In the genomic region with DNA sequence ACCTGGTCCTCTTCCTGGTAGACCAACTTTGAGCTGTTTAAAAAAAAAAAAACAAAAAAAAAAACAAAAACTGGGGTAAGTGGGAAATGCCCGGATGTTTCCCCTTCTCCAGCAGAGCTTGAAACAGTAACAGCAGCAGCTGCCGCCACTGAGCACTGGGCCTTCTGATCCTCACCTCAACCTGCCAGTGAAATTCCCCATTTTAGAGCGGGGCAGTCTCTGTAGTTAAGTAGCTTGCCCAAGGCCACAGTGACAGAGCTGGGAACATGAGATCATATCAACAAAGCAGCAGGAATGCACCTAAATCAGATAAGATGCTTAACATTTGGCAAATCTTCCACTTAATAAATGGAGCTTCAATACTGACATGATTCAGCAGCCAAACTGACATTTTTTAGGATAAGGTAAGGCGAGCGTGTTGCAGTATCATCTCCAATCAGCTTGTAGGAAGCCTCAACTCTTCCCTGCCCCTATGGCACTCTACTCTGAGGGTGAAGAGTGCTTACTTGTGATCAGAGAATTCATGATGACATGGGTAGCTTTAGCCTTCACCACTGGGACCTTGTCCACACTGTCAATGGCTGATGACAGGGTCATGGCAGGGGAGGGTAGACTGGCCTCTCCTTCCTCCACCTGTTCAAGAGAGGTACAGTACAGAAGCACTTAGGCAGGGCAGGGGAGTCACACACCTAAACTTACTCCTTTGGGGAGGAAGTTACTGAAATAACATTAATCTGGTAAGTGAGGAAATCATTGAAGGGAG, we compare ENCODE assay signal across 18 cellular contexts. TPM values are rescaled to one million over a fixed set of nuclear protein-coding genes. Genes with fewer than 3 reads are reported as not detected.
DNase-seq lines count a peak whose midpoint lies in the region; ATAC-seq lines count a peak whose summit lies in the region.
"Had no signal": no experiment of that assay in that cellular context is flagged by ENCODE, and none has a peak within 500 bp of the region (broad histone marks: within the 10 kb centered on the region; RNA-seq: fewer than 3 reads in every experiment).

No MANE protein-coding gene starts in this region.

- intact Hi-C loops in activated CD4-positive, alpha-beta T cell treated with anti-CD3 and anti-CD28 coated beads for 36 hours (cut with DNase I, micrococcal nuclease) = no loop called here

- H3K27me3 Mint-ChIP-seq in activated CD4-positive, alpha-beta T cell treated with anti-CD3 and anti-CD28 coated beads for 36 hours = no peaks in the 10 kb centered on the region
- no peaks in the 10 kb centered on the region for H3K27me3 Mint-ChIP-seq in activated naive CD8-positive, alpha-beta T cell treated with anti-CD3 and anti-CD28 coated beads for 36 hours
- no peaks in the 10 kb centered on the region for H3K27me3 Mint-ChIP-seq in naive thymus-derived CD8-positive, alpha-beta T cell
- H3K27me3 Mint-ChIP-seq: activated naive CD8-positive, alpha-beta T cell treated with anti-CD3 and anti-CD28 coated beads, Interleukin-2, amount 10 ng/mL, durations not matched to agents 7 days and 5 days had no signal

- ATAC-seq in activated CD4-positive, alpha-beta T cell treated with anti-CD3 and anti-CD28 coated beads for 36 hours = no peak
- ATAC-seq in HG02759 (IDR thresholded peaks at IDR 0.05; ENCODE audit: unreplicated experiment) (peak; percentile 72), HG03045 (IDR thresholded peaks at IDR 0.05; ENCODE audit: unreplicated experiment) (no peak)
- no peak for ATAC-seq in naive thymus-derived CD8-positive, alpha-beta T cell
- ATAC-seq: mucosa of descending colon, upper lobe of right lung had no signal

- DNase-seq in activated CD4-positive, alpha-beta T cell treated with anti-CD3 and anti-CD28 coated beads for 36 hours = no peak
- DNase-seq in activated CD4-positive, alpha-beta T cell treated with anti-CD3 and anti-CD28 coated beads for 1 hour = no peak
- no peak for DNase-seq in activated naive CD8-positive, alpha-beta T cell treated with anti-CD3 and anti-CD28 coated beads for 36 hours
- DNase-seq in naive thymus-derived CD8-positive, alpha-beta T cell = no peak
- DNase-seq in kidney tubule cell (ENCODE audit: low spot score) (no peak), SW480 (ENCODE audit: low spot score) (no peak)
- DNase-seq: activated naive CD8-positive, alpha-beta T cell treated with anti-CD3 and anti-CD28 coated beads, Interleukin-2, amount 10 ng/mL, durations not matched to agents 7 days and 5 days; effector CD4-positive, alpha-beta T cell; EL; kidney glomerular epithelial cell; mucosa of descending colon; NCI-H1694 treated with DMSO at 0.1 percent for 48 hours; SJCRH30; stimulated activated naive CD4-positive, alpha-beta T cell; upper lobe of right lung had no signal

- CTCF ChIA-PET in activated CD4-positive, alpha-beta T cell treated with anti-CD3 and anti-CD28 coated beads for 36 hours (lab: Charles Lee) = no interaction called here

- H3K9me3 Mint-ChIP-seq in activated CD4-positive, alpha-beta T cell treated with anti-CD3 and anti-CD28 coated beads for 36 hours (ENCODE audit: low read depth) = no peaks in the 10 kb centered on the region
- H3K9me3 Mint-ChIP-seq in activated naive CD8-positive, alpha-beta T cell treated with anti-CD3 and anti-CD28 coated beads for 36 hours = no peaks in the 10 kb centered on the region
- H3K9me3 Mint-ChIP-seq in naive thymus-derived CD8-positive, alpha-beta T cell = no peaks in the 10 kb centered on the region
- H3K9me3 Mint-ChIP-seq: activated naive CD8-positive, alpha-beta T cell treated with anti-CD3 and anti-CD28 coated beads, Interleukin-2, amount 10 ng/mL, durations not matched to agents 7 days and 5 days had no signal

- H3K4me3 Mint-ChIP-seq in activated CD4-positive, alpha-beta T cell treated with anti-CD3 and anti-CD28 coated beads for 36 hours = no peak overlapping the region
- H3K4me3 Mint-ChIP-seq in activated naive CD8-positive, alpha-beta T cell treated with anti-CD3 and anti-CD28 coated beads for 36 hours = no peak overlapping the region
- H3K4me3 Mint-ChIP-seq in naive thymus-derived CD8-positive, alpha-beta T cell = no peak overlapping the region
- H3K4me3 Mint-ChIP-seq: activated naive CD8-positive, alpha-beta T cell treated with anti-CD3 and anti-CD28 coated beads, Interleukin-2, amount 10 ng/mL, durations not matched to agents 7 days and 5 days had no signal

- peaks cover 46% of the 10 kb centered on the region for H3K36me3 Mint-ChIP-seq in activated CD4-positive, alpha-beta T cell treated with anti-CD3 and anti-CD28 coated beads for 36 hours (ENCODE audit: low read depth)
- H3K36me3 Mint-ChIP-seq in activated naive CD8-positive, alpha-beta T cell treated with anti-CD3 and anti-CD28 coated beads for 36 hours = peaks cover 44% of the 10 kb centered on the region
- H3K36me3 Mint-ChIP-seq in naive thymus-derived CD8-positive, alpha-beta T cell = peaks cover 0 to 97% (median 8%) of the 10 kb centered on the region in 3 donors

- peak overlapping the region; percentile 30 for H3K27ac Mint-ChIP-seq in activated CD4-positive, alpha-beta T cell treated with anti-CD3 and anti-CD28 coated beads for 36 hours
- peak overlapping the region; percentile 9 for H3K27ac Mint-ChIP-seq in activated naive CD8-positive, alpha-beta T cell treated with anti-CD3 and anti-CD28 coated beads for 36 hours
- H3K27ac Mint-ChIP-seq in naive thymus-derived CD8-positive, alpha-beta T cell = peak overlapping the region in 8 of 10 donors; percentile 22 to 83 (median 58)

- H3K4me1 Mint-ChIP-seq in activated CD4-positive, alpha-beta T cell treated with anti-CD3 and anti-CD28 coated beads for 36 hours = peaks cover 8% of the 10 kb centered on the region
- H3K4me1 Mint-ChIP-seq in activated naive CD8-positive, alpha-beta T cell treated with anti-CD3 and anti-CD28 coated beads for 36 hours = peaks cover 18% of the 10 kb centered on the region
- H3K4me1 Mint-ChIP-seq in naive thymus-derived CD8-positive, alpha-beta T cell = peaks cover 17 to 39% (median 28%) of the 10 kb centered on the region in 4 donors

- POLR2A ChIA-PET in activated CD4-positive, alpha-beta T cell treated with anti-CD3 and anti-CD28 coated beads for 36 hours (lab: Charles Lee) = interaction anchor here (1.3 kb wide), 1 partner anchor 9 kb away, joined by 4 read pairs; a partner anchor contains a TSS
- POLR2A ChIA-PET in naive thymus-derived CD8-positive, alpha-beta T cell (lab: Charles Lee) = no interaction called here

RNA-seq across cellular contexts. Expression of a gene that starts 9.3 kb away (rescaled TPM):
- total RNA-seq in activated CD4-positive, alpha-beta T cell treated with anti-CD3 and anti-CD28 coated beads for 36 hours = 10 to 100 TPM; 42.2 to 52.6 TPM
- total RNA-seq in activated naive CD8-positive, alpha-beta T cell treated with anti-CD3 and anti-CD28 coated beads for 36 hours = 10 to 100 TPM; 38.2 to 41.7 TPM
- 10 to 100 TPM; 71.3 to 78.8 TPM for total RNA-seq in naive thymus-derived CD8-positive, alpha-beta T cell
- polyA plus RNA-seq in naive thymus-derived CD8-positive, alpha-beta T cell = 10 to 100 TPM; 42.3 to 50.7 (median 50.5) TPM

RNA-seq across cellular contexts. Expression of a gene that starts 13.0 kb away (rescaled TPM):
- total RNA-seq in activated CD4-positive, alpha-beta T cell treated with anti-CD3 and anti-CD28 coated beads for 36 hours = 10 to 100 TPM; 12.3 to 15.6 TPM
- 10 to 100 TPM in 1 of 2 experiments, 1 to 10 TPM in 1; 8.0 to 12.1 TPM for total RNA-seq in activated naive CD8-positive, alpha-beta T cell treated with anti-CD3 and anti-CD28 coated beads for 36 hours
- total RNA-seq in naive thymus-derived CD8-positive, alpha-beta T cell = 10 to 100 TPM; 12.7 to 15.0 TPM
- 1 to 10 TPM; 1.2 to 1.7 (median 1.3) TPM for polyA plus RNA-seq in naive thymus-derived CD8-positive, alpha-beta T cell
- total RNA-seq: NCI-H460 had no signal

RNA-seq across cellular contexts. Expression of a gene that starts 36.1 kb away (rescaled TPM):
- 10 to 100 TPM; 54.3 to 65.4 TPM for total RNA-seq in activated CD4-positive, alpha-beta T cell treated with anti-CD3 and anti-CD28 coated beads for 36 hours
- total RNA-seq in activated naive CD8-positive, alpha-beta T cell treated with anti-CD3 and anti-CD28 coated beads for 36 hours = 100 to 1,000 TPM; 154 to 158 TPM
- 10 to 100 TPM; 21.0 to 21.8 TPM for total RNA-seq in naive thymus-derived CD8-positive, alpha-beta T cell
- polyA plus RNA-seq in naive thymus-derived CD8-positive, alpha-beta T cell = 10 to 100 TPM; 19.1 to 40.5 (median 22.8) TPM

RNA-seq across cellular contexts. Expression of a gene that starts 36.3 kb away (rescaled TPM):
- 100 to 1,000 TPM; 104 to 140 TPM for total RNA-seq in activated CD4-positive, alpha-beta T cell treated with anti-CD3 and anti-CD28 coated beads for 36 hours
- 10 to 100 TPM; 94.0 to 94.5 TPM for total RNA-seq in activated naive CD8-positive, alpha-beta T cell treated with anti-CD3 and anti-CD28 coated beads for 36 hours
- total RNA-seq in naive thymus-derived CD8-positive, alpha-beta T cell = 10 to 100 TPM; 75.3 to 79.3 TPM
- polyA plus RNA-seq in naive thymus-derived CD8-positive, alpha-beta T cell = 100 to 1,000 TPM; 209 to 280 (median 250) TPM
